ENCODE assay signal across 20 cellular contexts in the genomic region with DNA sequence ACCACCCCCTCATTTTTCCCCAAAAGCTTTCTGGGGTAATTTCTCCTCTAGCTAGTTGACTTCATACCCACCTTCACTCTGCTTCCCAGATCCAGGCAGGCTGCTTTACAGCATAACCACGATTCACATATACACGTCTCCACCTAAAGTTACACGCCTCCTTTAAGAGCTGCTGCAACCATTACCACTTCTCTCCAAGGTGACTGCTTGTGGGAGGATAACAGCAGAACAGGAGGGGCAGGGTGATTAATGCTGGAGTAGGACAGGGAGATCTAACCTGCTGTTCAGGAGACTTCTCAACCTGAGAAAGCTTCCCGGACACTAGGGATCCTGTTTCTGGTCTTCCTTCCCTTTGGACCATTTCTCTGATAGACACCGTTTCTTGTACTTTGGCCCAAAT.
DNase-seq lines count a peak whose midpoint lies in the region; ATAC-seq, FAIRE-seq and TF ChIP-seq lines count a peak whose summit lies in the region.
"Had no signal": no experiment of that assay in that cellular context is flagged by ENCODE, and none has a peak within 500 bp of the region (broad histone marks: within the 10 kb centered on the region; RNA-seq: fewer than 3 reads in every experiment).

No MANE protein-coding gene starts in this region.

- no peaks in the 10 kb centered on the region for H3K9me3 ChIP-seq in IMR-90 (ENCODE audit: control insufficient read depth, insufficient read depth, low read length)
- H3K9me3 ChIP-seq: MG63 had no signal

- ATAC-seq in IMR-90 (ENCODE audit: low read depth): no peak
- no peak for ATAC-seq in HG03460 (IDR thresholded peaks at IDR 0.05; ENCODE audit: unreplicated experiment)
- no peak for ATAC-seq in stimulated activated effector memory CD8-positive, alpha-beta T cell treated with anti-CD3 and anti-CD28 coated beads, Interleukin-12 subunit alpha, Interleukin-12 subunit beta, amount 100 ng/mL, for 72 hours
- ATAC-seq: Right ventricle myocardium inferior had no signal

- H4K5ac ChIP-seq in IMR-90 (ENCODE audit: low read depth, low read length): no peak overlapping the region

- no peak overlapping the region for H3K56ac ChIP-seq in IMR-90 (ENCODE audit: extremely low read depth, insufficient read depth, low read length)

- no peak for TF ChIP-seq POLR2A in IMR-90 (IDR thresholded peaks at IDR 0.05; ENCODE audit: low read depth, low read length)

- no peak overlapping the region for H3K9ac ChIP-seq in IMR-90 (ENCODE audit: low read depth, low read length)

- TF ChIP-seq RAD21 in IMR-90 (IDR thresholded peaks at IDR 0.05; ENCODE audit: low read length): no peak

- BruUV-seq in IMR-90 (replicated peaks; lab: Mats Ljungman, UMichigan): no TSS peak

- H4K91ac ChIP-seq in IMR-90 (ENCODE audit: insufficient read depth, low read depth, low read length): no peak overlapping the region

- H3K4me3 ChIP-seq in IMR-90 (ENCODE audit: insufficient read depth, low read depth, low read length) (no peak overlapping the region), bronchial epithelial cell (ENCODE audit: low read depth, low read length) (no peak overlapping the region)
- H3K4me3 ChIP-seq: MG63 had no signal

- peaks cover 60% of the 10 kb centered on the region for H3K4me1 Mint-ChIP-seq in progenitor cell of endocrine pancreas (ENCODE audit: low read depth)
- no peaks in the 10 kb centered on the region for H3K4me1 Mint-ChIP-seq in stimulated activated effector memory CD8-positive, alpha-beta T cell treated with anti-CD3 and anti-CD28 coated beads, Interleukin-12 subunit alpha, Interleukin-12 subunit beta, amount 100 ng/mL, for 72 hours
- H3K4me1 Mint-ChIP-seq: CD8-positive, alpha-beta memory T cell had no signal

- no peak overlapping the region for H4K8ac ChIP-seq in IMR-90 (ENCODE audit: low read depth in 2 of 2, low read length in 2 of 2)

- in situ Hi-C loops in IMR-90 (cut with MboI; ENCODE audit: low sequenced_read_pairs): loop anchor here (5.0 kb wide), 1 partner anchor 264 kb away; no protein-coding TSS in a partner anchor

- no peak overlapping the region for H3K4ac ChIP-seq in IMR-90 (ENCODE audit: low read depth, low read length)

- no peaks in the 10 kb centered on the region; the same call in 1 of the 2 replicates for H3K9me1 ChIP-seq in IMR-90 (ENCODE audit: insufficient read depth, low read length)

- no peak overlapping the region for H2BK120ac ChIP-seq in IMR-90 (ENCODE audit: low read depth, low read length)

- H3K36me3 ChIP-seq in IMR-90 (ENCODE audit: control insufficient read depth, insufficient read depth, low read length) (no peaks in the 10 kb centered on the region), bronchial epithelial cell (ENCODE audit: control insufficient read depth, insufficient read depth, low read length) (no peaks in the 10 kb centered on the region)
- H3K36me3 ChIP-seq: MG63 had no signal

- H3K4me2 ChIP-seq in IMR-90 (ENCODE audit: low read depth, low read length): no peak overlapping the region

- WGBS in IMR-90 (ENCODE audit: extremely low coverage in 2 of 2, insufficient read length in 1 of 2), 2 experiments: 50% methylated on average over 2 of the region's 5 CpGs; no CpG with 5 or more reads in 1 of the 2 experiments

- no peaks in the 10 kb centered on the region for H3K9me3 Mint-ChIP-seq in progenitor cell of endocrine pancreas (ENCODE audit: low read depth)
- no peaks in the 10 kb centered on the region for H3K9me3 Mint-ChIP-seq in stimulated activated effector memory CD8-positive, alpha-beta T cell treated with anti-CD3 and anti-CD28 coated beads, Interleukin-12 subunit alpha, Interleukin-12 subunit beta, amount 100 ng/mL, for 72 hours
- H3K9me3 Mint-ChIP-seq: CD8-positive, alpha-beta memory T cell had no signal

- TF ChIP-seq CTCF in IMR-90 (conservative IDR thresholded peaks at IDR 0.05; ENCODE audit: low read depth, low read length): no peak
- no peak for TF ChIP-seq CTCF in bronchial epithelial cell (IDR thresholded peaks at IDR 0.05; ENCODE audit: insufficient read depth, low read length, severe bottlenecking)
- no peak for TF ChIP-seq CTCF in progenitor cell of endocrine pancreas (IDR thresholded peaks at IDR 0.05; ENCODE audit: unreplicated experiment)

- H2BK20ac ChIP-seq in IMR-90 (ENCODE audit: low read depth, low read length): no peak overlapping the region

- no peaks in the 10 kb centered on the region for H3K27me3 ChIP-seq in IMR-90 (ENCODE audit: control insufficient read depth, insufficient read depth, low read length)
- no peaks in the 10 kb centered on the region for H3K27me3 ChIP-seq in bronchial epithelial cell (ENCODE audit: control insufficient read depth, insufficient read depth, low read length)
- H3K27me3 ChIP-seq: MG63 had no signal

- H3K36me3 Mint-ChIP-seq in progenitor cell of endocrine pancreas (ENCODE audit: insufficient read depth): peaks cover 2% of the 10 kb centered on the region
- no peaks in the 10 kb centered on the region for H3K36me3 Mint-ChIP-seq in stimulated activated effector memory CD8-positive, alpha-beta T cell treated with anti-CD3 and anti-CD28 coated beads, Interleukin-12 subunit alpha, Interleukin-12 subunit beta, amount 100 ng/mL, for 72 hours
- H3K36me3 Mint-ChIP-seq: CD8-positive, alpha-beta memory T cell had no signal

- no peaks in the 10 kb centered on the region for H4K20me1 ChIP-seq in IMR-90 (ENCODE audit: insufficient read depth, low read length)

- no peaks in the 10 kb centered on the region for H3K27me3 Mint-ChIP-seq in progenitor cell of endocrine pancreas

- H2BK15ac ChIP-seq in IMR-90 (ENCODE audit: low read depth, low read length): no peak overlapping the region

- no peak overlapping the region for H3K4me3 Mint-ChIP-seq in progenitor cell of endocrine pancreas (ENCODE audit: low read depth)
- H3K4me3 Mint-ChIP-seq in stimulated activated effector memory CD8-positive, alpha-beta T cell treated with anti-CD3 and anti-CD28 coated beads, Interleukin-12 subunit alpha, Interleukin-12 subunit beta, amount 100 ng/mL, for 72 hours: no peak overlapping the region
- H3K4me3 Mint-ChIP-seq: CD8-positive, alpha-beta memory T cell had no signal

- H3K14ac ChIP-seq in IMR-90 (replicated peaks; ENCODE audit: low read depth, low read length): no peak overlapping the region

- POLR2A ChIA-PET in IMR-90 (lab: Charles Lee; ENCODE audit: unreplicated experiment): no interaction called here

- H2AFZ ChIP-seq in IMR-90 (replicated peaks; ENCODE audit: low read length, poor library complexity): no peak overlapping the region

- dilution Hi-C loops in IMR-90 (cut with HindIII; ENCODE audit: low sequenced_read_pairs, unreplicated experiment): no loop called here

- peak; percentile 93 for FAIRE-seq in bronchial epithelial cell (lab: Jason Lieb, UNC)
- FAIRE-seq: RCC 7860 had no signal

- peak overlapping the region; percentile 13; the same call in 1 of the 2 replicates for H3K23ac ChIP-seq in IMR-90 (ENCODE audit: low read depth, low read length)

- no peaks in the 10 kb centered on the region; a peak in 1 of 4 replicates for H3K79me1 ChIP-seq in IMR-90 (ENCODE audit: low read depth in 1 of 2, low read length in 2 of 2)

- no peak overlapping the region for H2BK5ac ChIP-seq in IMR-90 (ENCODE audit: low read depth, low read length, poor library complexity, severe bottlenecking)

- peak overlapping the region; percentile 81 for H3K27ac Mint-ChIP-seq in progenitor cell of endocrine pancreas
- H3K27ac Mint-ChIP-seq in stimulated activated effector memory CD8-positive, alpha-beta T cell treated with anti-CD3 and anti-CD28 coated beads, Interleukin-12 subunit alpha, Interleukin-12 subunit beta, amount 100 ng/mL, for 72 hours: no peak overlapping the region

- DNase-seq in IMR-90 (no peak), bronchial epithelial cell (ENCODE audit: low read depth) (peak; percentile 38), head of caudate nucleus (peak in 22 of 42 donors; percentile 21 to 79 (median 52)), progenitor cell of endocrine pancreas (ENCODE audit: low spot score, unreplicated experiment) (no peak), SIG-M5 (lab: John Stamatoyannopoulos, UW) (no peak)
- DNase-seq in stimulated activated effector memory CD8-positive, alpha-beta T cell treated with anti-CD3 and anti-CD28 coated beads, Interleukin-12 subunit alpha, Interleukin-12 subunit beta, amount 100 ng/mL, for 72 hours (ENCODE audit: low spot score in 2 of 2): no peak
- DNase-seq: ACHN; C1 segment of cervical spinal cord; CD8-positive, alpha-beta memory T cell; Kasumi-1; MG63; NCI-H1048; NCI-H1436; NCI-H1930; NCI-H2171; NCI-H526 treated with DMSO at 0.1 percent for 48 hours; NK-92 treated with Interleukin-12 subunit alpha and Interleukin-12 subunit beta, amount 100 ng/mL, for 24 hours had no signal

- intact Hi-C loops in IMR-90 (cut with micrococcal nuclease) (no loop called here), head of caudate nucleus (cut with DNase I) (no loop called here)

- no peak overlapping the region for H3K18ac ChIP-seq in IMR-90 (ENCODE audit: low read depth, low read length)

- H3K4me1 ChIP-seq in IMR-90 (ENCODE audit: control insufficient read depth, insufficient read depth, low read length): peaks cover 8% of the 10 kb centered on the region

- H2AK5ac ChIP-seq in IMR-90 (ENCODE audit: low read depth, low read length): no peak overlapping the region

- CTCF ChIA-PET in IMR-90 (lab: Yijun Ruan, JAX): no interaction called here

- no peak overlapping the region for H2AK9ac ChIP-seq in IMR-90 (replicated peaks; ENCODE audit: low read depth, low read length, poor library complexity)

- H3K27ac ChIP-seq in IMR-90 (ENCODE audit: insufficient read depth, low read length): no peak overlapping the region

TF ChIP-seq in IMR-90, 13 proteins besides CTCF, POLR2A, EP300 and RAD21:
- TF ChIP-seq FOS (IDR thresholded peaks at IDR 0.05; ENCODE audit: low read depth, low read length): no peak

Comparison
In these comparisons a context has a peak if more than half of its experiments do, and no peak if none do; other contexts are left out.
1. DNase-seq: peak in bronchial epithelial cell (single experiment) and head of caudate nucleus (22 of 42); none in IMR-90 (single experiment), progenitor cell of endocrine pancreas (single experiment), stimulated activated effector memory CD8-positive, alpha-beta T cell treated with anti-CD3 and anti-CD28 coated beads, Interleukin-12 subunit alpha, Interleukin-12 subunit beta, amount 100 ng/mL, for 72 hours (0 of 2) and SIG-M5 (single experiment).